Comparison of ENCODE assay signal across 8 cellular contexts in genomic region chr1:221543529-221544120, GRCh38.
A peak's percentile ranks its signal among the peaks of the same experiment; 100 is the strongest.
DNase-seq lines count a peak whose midpoint lies in the region; ATAC-seq, FAIRE-seq and TF ChIP-seq lines count a peak whose summit lies in the region.

No MANE protein-coding gene starts in this region.

- H3K36me3 Mint-ChIP-seq in stimulated activated memory B cell treated with anti-CD40 and anti-IgM and Interleukin-4, amounts not matched to agents 10 μg/mL and 1 μg/mL and 100 μg/mL, for 72 hours: no peaks in the 10 kb centered on the region
- no peaks in the 10 kb centered on the region for H3K36me3 Mint-ChIP-seq in effector memory CD8-positive, alpha-beta T cell (ENCODE audit: insufficient read depth)

- H3K27me3 Mint-ChIP-seq in stimulated activated memory B cell treated with anti-CD40 and anti-IgM and Interleukin-4, amounts not matched to agents 10 μg/mL and 1 μg/mL and 100 μg/mL, for 72 hours: peaks cover 16% of the 10 kb centered on the region
- H3K27me3 Mint-ChIP-seq in effector memory CD8-positive, alpha-beta T cell: peaks cover 21 to 26% of the 10 kb centered on the region in 2 donors

- H3K9me3 ChIP-seq in thyroid gland: no peaks in the 10 kb centered on the region

- peaks cover 0 to 7% of the 10 kb centered on the region in 2 donors for H3K4me1 ChIP-seq in thyroid gland

- no peaks in the 10 kb centered on the region for H3K27me3 ChIP-seq in thyroid gland

- intact Hi-C loops in thyroid gland (cut with DNase I): loop anchor here (10.0 kb wide), 1 partner anchor 201 kb away; the partner anchor contains the start of gene DUSP10

- peak overlapping the region in 2 of 3 donors; percentile 42 to 43 for H3K27ac ChIP-seq in thyroid gland

- peak; percentile 64 for FAIRE-seq in RCC 7860 (lab: Jason Lieb, UNC)

- peak; percentile 27 for DNase-seq in SIG-M5 treated with dmso at 0.1 percent for 504 hours (lab: John Stamatoyannopoulos, UW; ENCODE audit: unreplicated experiment)
- DNase-seq in SIG-M5 (lab: John Stamatoyannopoulos, UW): no peak
- DNase-seq in RCC 7860 (ENCODE audit: low spot score): no peak
- peak; percentile 53 for DNase-seq in globus pallidus (ENCODE audit: low spot score)
- DNase-seq in thyroid gland: peak; percentile 36 to 47
- DNase-seq in DMS79 treated with DMSO at 0.1 percent for 48 hours (lab: John Stamatoyannopoulos, UW): no peak
- no peak for DNase-seq in effector memory CD8-positive, alpha-beta T cell

- no peak overlapping the region for H3K27ac Mint-ChIP-seq in stimulated activated memory B cell treated with anti-CD40 and anti-IgM and Interleukin-4, amounts not matched to agents 10 μg/mL and 1 μg/mL and 100 μg/mL, for 72 hours
- H3K27ac Mint-ChIP-seq in effector memory CD8-positive, alpha-beta T cell: no peak overlapping the region

- H3K36me3 ChIP-seq in thyroid gland: no peaks in the 10 kb centered on the region

- H3K4me3 Mint-ChIP-seq in stimulated activated memory B cell treated with anti-CD40 and anti-IgM and Interleukin-4, amounts not matched to agents 10 μg/mL and 1 μg/mL and 100 μg/mL, for 72 hours: no peak overlapping the region
- H3K4me3 Mint-ChIP-seq in effector memory CD8-positive, alpha-beta T cell: no peak overlapping the region

- peaks cover 4% of the 10 kb centered on the region for H3K4me1 Mint-ChIP-seq in stimulated activated memory B cell treated with anti-CD40 and anti-IgM and Interleukin-4, amounts not matched to agents 10 μg/mL and 1 μg/mL and 100 μg/mL, for 72 hours
- no peaks in the 10 kb centered on the region for H3K4me1 Mint-ChIP-seq in effector memory CD8-positive, alpha-beta T cell (ENCODE audit: low read depth in 2 of 2)

- no peak for ATAC-seq in stimulated activated memory B cell treated with anti-CD40 and anti-IgM and Interleukin-4, amounts not matched to agents 10 μg/mL and 1 μg/mL and 100 μg/mL, for 72 hours
- no peak for ATAC-seq in effector memory CD8-positive, alpha-beta T cell (replicated peaks)

- peaks cover 3% of the 10 kb centered on the region for H3K9me3 Mint-ChIP-seq in stimulated activated memory B cell treated with anti-CD40 and anti-IgM and Interleukin-4, amounts not matched to agents 10 μg/mL and 1 μg/mL and 100 μg/mL, for 72 hours
- no peaks in the 10 kb centered on the region for H3K9me3 Mint-ChIP-seq in effector memory CD8-positive, alpha-beta T cell

- H3K4me3 ChIP-seq in thyroid gland (replicated peaks in 1 of 3): no peak overlapping the region

- no peak for TF ChIP-seq POLR2A in thyroid gland (IDR thresholded peaks at IDR 0.05)

- 28 to 33% methylated on average over 4 of the region's 4 CpGs for WGBS in thyroid gland, 2 donors

- TF ChIP-seq CTCF in thyroid gland (IDR thresholded peaks at IDR 0.05): peak in 4 of 6 experiments; percentile 48 to 69 (median 60)

Comparison
In these comparisons a context has a peak if more than half of its experiments do, and no peak if none do; other contexts are left out.
1. DNase-seq: peak in SIG-M5 treated with dmso at 0.1 percent for 504 hours (single experiment), globus pallidus (single experiment) and thyroid gland (2 of 2); none in SIG-M5 (single experiment), RCC 7860 (single experiment), DMS79 treated with DMSO at 0.1 percent for 48 hours (single experiment) and effector memory CD8-positive, alpha-beta T cell (0 of 3).